In genomic region chr18:25842665-25843064, GRCh38 we compare ENCODE assay signal across 26 cellular contexts.
"Had no signal": no experiment of that assay in that cellular context is flagged by ENCODE, and none has a peak within 500 bp of the region (broad histone marks: within the 10 kb centered on the region; RNA-seq: fewer than 3 reads in every experiment).

No MANE protein-coding gene starts in this region.

- DNase-seq: effector memory CD8-positive, alpha-beta T cell; erythroblast; esophagus squamous epithelium; foreskin melanocyte; glutamatergic neuron; heart right ventricle; hippocampal formation; immature natural killer cell; islet precursor cell; kidney glomerular epithelial cell; left colon; natural killer cell; occipital lobe; ovary; posterior cingulate gyrus; psoas muscle; right cardiac atrium; sigmoid colon; stimulated activated CD4-positive, alpha-beta T cell treated with anti-CD3 and anti-CD28 coated beads, Interleukin-2, amount 100 ng/mL, for 24 hours; stimulated activated CD4-positive, alpha-beta T cell treated with anti-CD3 and anti-CD28 coated beads, Interleukin-4, amount 100 ng/mL, for 24 hours; stimulated activated naive CD4-positive, alpha-beta T cell treated with Interleukin-2 at 50 U/mL for 16 hours; stomach; thyroid gland; trophoblast cell had no signal

- H3K27me3 ChIP-seq: esophagus squamous epithelium, heart right ventricle, ovary, sigmoid colon, stomach, thyroid gland, vagina had no signal

- H3K36me3 ChIP-seq: esophagus squamous epithelium, heart right ventricle, ovary, sigmoid colon, stomach, thyroid gland, vagina had no signal

- H3K4me3 ChIP-seq: esophagus squamous epithelium, heart right ventricle, lung, ovary, psoas muscle, sigmoid colon, stomach, thyroid gland, vagina had no signal

- H3K4me1 ChIP-seq: esophagus squamous epithelium, heart right ventricle, psoas muscle, sigmoid colon, stomach, thyroid gland, vagina had no signal

- H3K27ac ChIP-seq: esophagus squamous epithelium, heart right ventricle, ovary, psoas muscle, sigmoid colon, stomach, thyroid gland, vagina had no signal

- H3K9me3 ChIP-seq: esophagus squamous epithelium, heart right ventricle, ovary, psoas muscle, sigmoid colon, stomach, thyroid gland, vagina had no signal
